Comparison of ENCODE assay signal across 17 cellular contexts in the genomic region with DNA sequence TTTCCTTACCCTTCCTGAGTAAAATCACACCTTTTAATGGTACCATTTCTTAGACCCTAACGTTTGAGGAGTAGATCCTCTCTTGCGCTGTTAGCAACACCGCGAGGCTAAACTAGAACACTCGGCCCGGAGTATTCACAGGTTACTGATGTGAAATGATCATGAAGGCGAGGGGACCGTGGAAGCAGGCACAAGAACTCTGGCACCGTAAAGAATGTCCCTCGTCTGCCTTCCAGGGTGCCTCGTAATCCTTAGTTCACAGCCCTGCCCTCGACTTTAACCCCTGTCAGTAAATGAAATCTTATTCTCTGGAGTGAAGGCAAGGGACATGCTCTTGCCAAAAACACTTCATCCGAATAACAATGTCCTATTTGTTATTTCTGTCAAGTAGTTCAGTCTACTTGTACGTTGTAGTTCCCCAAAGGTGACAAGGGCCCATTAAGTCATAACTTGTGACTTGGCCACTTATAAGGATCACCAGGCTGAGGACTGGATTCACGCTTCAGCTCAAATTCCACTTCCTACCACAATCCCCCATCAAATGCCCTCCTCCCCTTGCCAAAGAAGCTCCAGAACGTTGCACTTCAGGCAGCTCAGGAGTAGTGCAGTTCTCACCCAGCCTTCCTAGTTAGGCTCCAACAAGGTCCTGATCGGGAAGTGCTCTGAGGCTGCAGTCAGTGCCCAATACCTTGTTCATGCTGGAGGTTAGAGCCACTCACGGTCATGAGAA. TPM values are rescaled to one million over a fixed set of nuclear protein-coding genes. Genes with fewer than 3 reads are reported as not detected.
DNase-seq lines count a peak whose midpoint lies in the region; ATAC-seq, FAIRE-seq and TF ChIP-seq lines count a peak whose summit lies in the region.
"Had no signal": no experiment of that assay in that cellular context is flagged by ENCODE, and none has a peak within 500 bp of the region (broad histone marks: within the 10 kb centered on the region; RNA-seq: fewer than 3 reads in every experiment).

No MANE protein-coding gene starts in this region.

- no peak overlapping the region for H3K23ac ChIP-seq in H1 (ENCODE audit: insufficient read length)

- POLR2A ChIA-PET in H1 (lab: Charles Lee; ENCODE audit: partially characterized antibody) = no interaction called here
- POLR2A ChIA-PET in MCF 10A (lab: Yijun Ruan, JAX) = no interaction called here

- H4K91ac ChIP-seq in H1 (replicated peaks; ENCODE audit: insufficient read length, low read length) = no peak overlapping the region

- FAIRE-seq in H1 (lab: Jason Lieb, UNC) = no peak

- H3K27me3 Mint-ChIP-seq in stimulated activated naive B cell treated with anti-CD40 and anti-IgM and Interleukin-4, amounts not matched to agents 10 μg/mL and 1 μg/mL and 100 μg/mL, for 72 hours = peaks cover 11 to 20% of the 10 kb centered on the region in 2 donors
- H3K27me3 Mint-ChIP-seq in MCF 10A (ENCODE audit: insufficient read depth, unreplicated experiment) = no peaks in the 10 kb centered on the region

- H3K27me3 ChIP-seq in heart left ventricle = peaks cover 0 to 9% (median 0%) of the 10 kb centered on the region in 9 donors
- H3K27me3 ChIP-seq in RWPE2 (ENCODE audit: insufficient read depth, poor library complexity, severe bottlenecking) = no peaks in the 10 kb centered on the region
- no peaks in the 10 kb centered on the region for H3K27me3 ChIP-seq in H1 (replicated peaks in 1 of 4; ENCODE audit: control insufficient read depth in 3 of 4, extremely low read depth in 1 of 4, insufficient read depth in 3 of 4, low read length in 3 of 4)

- no peak for TF ChIP-seq RAD21 in H1 (IDR thresholded peaks at IDR 0.05 in 1 of 2, conservative IDR thresholded peaks at IDR 0.05 in 1 of 2; ENCODE audit: low read depth in 2 of 2, low read length in 2 of 2)

- H3K36me3 ChIP-seq in heart left ventricle = peaks cover 0 to 49% (median 37%) of the 10 kb centered on the region in 9 donors
- H3K36me3 ChIP-seq in RWPE2 (ENCODE audit: low read depth) = peaks cover 42% of the 10 kb centered on the region
- peaks cover 0 to 19% (median 9%) of the 10 kb centered on the region in 4 experiments; a peak in 5 of 8 replicates for H3K36me3 ChIP-seq in H1 (ENCODE audit: control insufficient read depth in 2 of 4, insufficient read depth in 4 of 4, low read length in 3 of 4)

- no peak overlapping the region for H2BK5ac ChIP-seq in H1 (ENCODE audit: low read depth, low read length)

- no peak overlapping the region for H3K4me3 Mint-ChIP-seq in stimulated activated naive B cell treated with anti-CD40 and anti-IgM and Interleukin-4, amounts not matched to agents 10 μg/mL and 1 μg/mL and 100 μg/mL, for 72 hours
- H3K4me3 Mint-ChIP-seq in MCF 10A (ENCODE audit: unreplicated experiment) = no peak overlapping the region
- H3K4me3 Mint-ChIP-seq: activated B cell treated with CpG ODN at 0.5 μM for 24 hours; CD4-positive, CD25-positive, alpha-beta regulatory T cell had no signal

- H3K27ac ChIP-seq in heart left ventricle (no peak overlapping the region), RWPE2 (ENCODE audit: poor library complexity, severe bottlenecking) (no peak overlapping the region), H1 (ENCODE audit: low read depth, low read length) (no peak overlapping the region)
- H3K27ac ChIP-seq: SJCRH30 had no signal

- H4K5ac ChIP-seq in H1 (ENCODE audit: insufficient read length, low read depth, low read length) = no peak overlapping the region

- no peak overlapping the region for H3K56ac ChIP-seq in H1 (replicated peaks; ENCODE audit: insufficient read length, low read depth, low read length)

- H2BK12ac ChIP-seq in H1 (ENCODE audit: low read depth, low read length) = no peak overlapping the region

- H2BK20ac ChIP-seq in H1 (ENCODE audit: low read length) = no peak overlapping the region

- CTCF ChIA-PET in H1 (lab: Charles Lee; ENCODE audit: partially characterized antibody) = interaction anchor here (1.2 to 4.6 kb wide), 7 partner anchors 10 to 190 kb away, joined by 3 to 30 read pairs (median 26); no protein-coding TSS in a partner anchor
- CTCF ChIA-PET in MCF 10A (lab: Yijun Ruan, JAX) = interaction anchor here (1.1 to 5.0 kb wide), 4 partner anchors 11 to 232 kb away, joined by 3 to 76 read pairs (median 12); no protein-coding TSS in a partner anchor

- H2BK120ac ChIP-seq in H1 (replicated peaks; ENCODE audit: low read depth, low read length) = no peak overlapping the region

- H3K9me3 ChIP-seq in heart left ventricle (no peaks in the 10 kb centered on the region), RWPE2 (ENCODE audit: severe bottlenecking) (no peaks in the 10 kb centered on the region), H1 (ENCODE audit: insufficient read depth in 2 of 2, low read depth in 1 of 2, low read length in 1 of 2) (no peaks in the 10 kb centered on the region)
- H3K9me3 ChIP-seq: SJCRH30 had no signal

- no peak for TF ChIP-seq POLR2A in heart left ventricle (IDR thresholded peaks at IDR 0.05)
- TF ChIP-seq POLR2A in H1 (IDR thresholded peaks at IDR 0.05; ENCODE audit: control extremely low read depth in 1 of 2, low read depth in 2 of 2, low read length in 2 of 2) = peak in 1 of 2 experiments; percentile 33; a peak in 1 of 3 replicates

- no peak for TF ChIP-seq CTCF in heart left ventricle (IDR thresholded peaks at IDR 0.05)
- TF ChIP-seq CTCF in RWPE2 (IDR thresholded peaks at IDR 0.05; ENCODE audit: poor library complexity, severe bottlenecking) = no peak
- no peak for TF ChIP-seq CTCF in H1 (IDR thresholded peaks at IDR 0.05; ENCODE audit: control extremely low read depth in 1 of 3, insufficient read depth in 1 of 3, low read depth in 1 of 3, low read length in 3 of 3)
- no peak for TF ChIP-seq CTCF in MCF 10A (IDR thresholded peaks at IDR 0.05; ENCODE audit: unreplicated experiment)

- peaks cover 0 to 3% of the 10 kb centered on the region in 2 experiments for H4K20me1 ChIP-seq in H1 (replicated peaks in 1 of 2; ENCODE audit: control insufficient read depth in 1 of 2, insufficient read depth in 2 of 2, low read length in 2 of 2)

- H3K4me1 Mint-ChIP-seq in stimulated activated naive B cell treated with anti-CD40 and anti-IgM and Interleukin-4, amounts not matched to agents 10 μg/mL and 1 μg/mL and 100 μg/mL, for 72 hours = peaks cover 4 to 6% of the 10 kb centered on the region in 2 donors
- peaks cover 5% of the 10 kb centered on the region for H3K4me1 Mint-ChIP-seq in MCF 10A (ENCODE audit: insufficient read depth, unreplicated experiment)

- no TSS peak for BruUV-seq in MCF 10A (replicated peaks; lab: Mats Ljungman, UMichigan)

- TF ChIP-seq EP300 in H1 (IDR thresholded peaks at IDR 0.05; ENCODE audit: borderline replicate concordance in 1 of 2, low read depth in 2 of 2, low read length in 2 of 2) = no peak

- no peak overlapping the region for H2AFZ ChIP-seq in H1 (ENCODE audit: low read length)

- no peak overlapping the region for H3K18ac ChIP-seq in H1 (ENCODE audit: extremely low read depth, low read length)

- H3K27ac Mint-ChIP-seq in stimulated activated naive B cell treated with anti-CD40 and anti-IgM and Interleukin-4, amounts not matched to agents 10 μg/mL and 1 μg/mL and 100 μg/mL, for 72 hours = peak overlapping the region; percentile 25
- no peak overlapping the region for H3K27ac Mint-ChIP-seq in MCF 10A (ENCODE audit: low read depth, unreplicated experiment)
- H3K27ac Mint-ChIP-seq: activated B cell treated with CpG ODN at 0.5 μM for 24 hours; CD4-positive, CD25-positive, alpha-beta regulatory T cell had no signal

- H3K4me1 ChIP-seq in heart left ventricle = peaks cover 0 to 6% (median 1%) of the 10 kb centered on the region in 12 donors
- H3K4me1 ChIP-seq in RWPE2 (ENCODE audit: insufficient read depth, poor library complexity, severe bottlenecking) = no peaks in the 10 kb centered on the region
- H3K4me1 ChIP-seq in H1 (replicated peaks in 1 of 4; ENCODE audit: control insufficient read depth in 3 of 4, insufficient read depth in 4 of 4, low read length in 3 of 4) = peaks cover 0 to 6% (median 1%) of the 10 kb centered on the region in 4 experiments; a peak in 3 of 7 replicates
- H3K4me1 ChIP-seq: SJCRH30 had no signal

- no peaks in the 10 kb centered on the region for H3K9me3 Mint-ChIP-seq in stimulated activated naive B cell treated with anti-CD40 and anti-IgM and Interleukin-4, amounts not matched to agents 10 μg/mL and 1 μg/mL and 100 μg/mL, for 72 hours
- H3K9me3 Mint-ChIP-seq in MCF 10A (ENCODE audit: unreplicated experiment) = peaks cover 2% of the 10 kb centered on the region
- H3K9me3 Mint-ChIP-seq: activated B cell treated with CpG ODN at 0.5 μM for 24 hours; CD4-positive, CD25-positive, alpha-beta regulatory T cell had no signal

- no peak overlapping the region; a peak in 1 of 4 replicates for H3K4me2 ChIP-seq in H1 (ENCODE audit: insufficient read depth in 1 of 2, low read depth in 2 of 2, low read length in 2 of 2)

- H3K14ac ChIP-seq in H1 (ENCODE audit: insufficient read length) = no peak overlapping the region

- no peaks in the 10 kb centered on the region for H3K79me2 ChIP-seq in H1 (ENCODE audit: control insufficient read depth in 1 of 2, insufficient read depth in 2 of 2, low read length in 2 of 2)

- H3K4me3 ChIP-seq in heart left ventricle (no peak overlapping the region), RWPE2 (ENCODE audit: severe bottlenecking) (no peak overlapping the region), H1 (ENCODE audit: extremely low read depth in 1 of 4, insufficient read depth in 2 of 4, low read depth in 3 of 4, low read length in 4 of 4) (no peak overlapping the region)
- H3K4me3 ChIP-seq: SJCRH30 had no signal

- H4K8ac ChIP-seq in H1 (ENCODE audit: extremely low read depth, insufficient read depth, low read length) = peak overlapping the region; percentile 64; the same call in 1 of the 2 replicates

- no peak overlapping the region for H3K9ac ChIP-seq in H1 (replicated peaks in 1 of 4; ENCODE audit: extremely low read depth in 1 of 4, low read depth in 3 of 4, low read length in 3 of 4)

- H2AK5ac ChIP-seq in H1 (ENCODE audit: low read depth, low read length) = no peak overlapping the region

- WGBS in heart left ventricle, 4 donors = 67 to 76% (median 73%) methylated on average over 18 of the region's 18 CpGs
- 83% methylated on average over 18 of the region's 18 CpGs; no CpG with 5 or more reads in 1 of the 2 experiments for WGBS in H1 (ENCODE audit: extremely low coverage in 1 of 2, insufficient coverage in 1 of 2, insufficient read length in 1 of 2, insufficient replicate concordance in 2 of 2, low coverage in 1 of 2, low lambda C conversion rate in 2 of 2, missing lambda C conversion rate in 1 of 2), 2 experiments

- ATAC-seq in Right ventricle myocardium inferior = peak; percentile 11
- no peak for ATAC-seq in heart left ventricle
- peak; percentile 27; the same call in 1 of the 3 replicates for ATAC-seq in RWPE2 (ENCODE audit: low read depth)
- no peak for ATAC-seq in stimulated activated naive B cell treated with anti-CD40 and anti-IgM and Interleukin-4, amounts not matched to agents 10 μg/mL and 1 μg/mL and 100 μg/mL, for 72 hours (replicated peaks)
- ATAC-seq in HG03571 (IDR thresholded peaks at IDR 0.05; ENCODE audit: unreplicated experiment) = no peak

- no peaks in the 10 kb centered on the region for H3K23me2 ChIP-seq in H1 (ENCODE audit: low read depth, low read length)

- no peak overlapping the region for H3K4ac ChIP-seq in H1 (replicated peaks; ENCODE audit: insufficient read length, low read depth, low read length)

- DNase-seq in Right ventricle myocardium inferior (ENCODE audit: missing footprints) (no peak), heart left ventricle (no peak), RWPE2 (ENCODE audit: low spot score) (no peak), H1 (ENCODE audit: low read depth in 1 of 2, low spot score in 2 of 2) (no peak), MCF 10A (ENCODE audit: unreplicated experiment) (no peak), cortex of kidney (lab: John Stamatoyannopoulos, UW) (no peak)
- no peak for DNase-seq in stimulated activated naive B cell treated with anti-CD40 and anti-IgM and Interleukin-4, amounts not matched to agents 10 μg/mL and 1 μg/mL and 100 μg/mL, for 72 hours
- DNase-seq: activated B cell treated with CpG ODN at 0.5 μM for 24 hours; CD4-positive, CD25-positive, alpha-beta regulatory T cell; effector CD8-positive, alpha-beta T cell; left cardiac atrium; midbrain; NCI-H2171; NCI-H748 treated with DMSO at 0.1 percent for 48 hours; SJCRH30 had no signal

- intact Hi-C loops in Right ventricle myocardium inferior (cut with DNase I) (loop anchor here (5.0 kb wide), 1 partner anchor 236 kb away; a partner anchor contains a TSS), heart left ventricle (cut with DNase I) (loop anchor here in 3 of 10 donors (10.0 kb wide), 2 partner anchors 233 to 623 kb away; a partner anchor contains a TSS), MCF 10A (cut with micrococcal nuclease) (no loop called here)

- H2BK15ac ChIP-seq in H1 (ENCODE audit: low read length) = no peak overlapping the region

- H3K79me1 ChIP-seq in H1 (ENCODE audit: low read depth, low read length) = no peaks in the 10 kb centered on the region

- H3K36me3 Mint-ChIP-seq in stimulated activated naive B cell treated with anti-CD40 and anti-IgM and Interleukin-4, amounts not matched to agents 10 μg/mL and 1 μg/mL and 100 μg/mL, for 72 hours = peaks cover 13 to 32% of the 10 kb centered on the region in 2 donors
- peaks cover 42% of the 10 kb centered on the region for H3K36me3 Mint-ChIP-seq in MCF 10A (ENCODE audit: insufficient read depth, unreplicated experiment)

RNA-seq across cellular contexts. Expression of a gene that starts 43.3 kb away (rescaled TPM):
- total RNA-seq in Right ventricle myocardium inferior = 29.6 TPM
- total RNA-seq in heart left ventricle = 10 to 100 TPM; 23.3 to 36.6 (median 26.5) TPM
- polyA plus RNA-seq in heart left ventricle = 10 to 100 TPM; 19.7 to 25.0 TPM
- total RNA-seq in H1 (2021; fragmentation: NEBNext Ultra II Directional; extraction: Animal tissue kit (Norgen Biotek cat#: 25700)) = 362 and 367 TPM in 2 replicates
- polyA plus RNA-seq in H1 (2011; rRNA removed) = 742 and 889 TPM in 2 replicates
- 714 TPM for polyA plus RNA-seq in H1 (2011; cell fraction: cytosol; rRNA removed)
- 967 TPM for polyA plus RNA-seq in H1 (2011; cell fraction: nucleus; rRNA removed)
- 466 to 565 TPM (median 504 TPM) in 4 replicates for polyA plus RNA-seq in H1 (2012, experiment 1 of 2)
- 396 TPM for polyA plus RNA-seq in H1 (2012, experiment 2 of 2)
- 442 TPM for polyA plus RNA-seq in H1 (2013, experiment 1 of 2)
- polyA plus RNA-seq in H1 (2013, experiment 2 of 2) = 531 TPM
- 807 and 840 TPM in 2 replicates for polyA minus RNA-seq in H1 (2011; rRNA and poly(A)+ RNA removed)
- polyA minus RNA-seq in H1 (2011; cell fraction: cytosol; rRNA and poly(A)+ RNA removed) = 239 TPM
- polyA minus RNA-seq in H1 (2011; cell fraction: nucleus; rRNA and poly(A)+ RNA removed) = 131 TPM
- total RNA-seq in MCF 10A (2022) = 20.4 and 21.9 TPM in 2 replicates
- total RNA-seq: OCI-LY7 had no signal

Comparison
In these comparisons a context has a peak if more than half of its experiments do, and no peak if none do; other contexts are left out.
1. ATAC-seq: peak in Right ventricle myocardium inferior (single experiment) and RWPE2 (single experiment); none in heart left ventricle (0 of 4), stimulated activated naive B cell treated with anti-CD40 and anti-IgM and Interleukin-4, amounts not matched to agents 10 μg/mL and 1 μg/mL and 100 μg/mL, for 72 hours (0 of 2) and HG03571 (single experiment).